Comparison of ENCODE assay signal across 23 cellular contexts in the genomic region with DNA sequence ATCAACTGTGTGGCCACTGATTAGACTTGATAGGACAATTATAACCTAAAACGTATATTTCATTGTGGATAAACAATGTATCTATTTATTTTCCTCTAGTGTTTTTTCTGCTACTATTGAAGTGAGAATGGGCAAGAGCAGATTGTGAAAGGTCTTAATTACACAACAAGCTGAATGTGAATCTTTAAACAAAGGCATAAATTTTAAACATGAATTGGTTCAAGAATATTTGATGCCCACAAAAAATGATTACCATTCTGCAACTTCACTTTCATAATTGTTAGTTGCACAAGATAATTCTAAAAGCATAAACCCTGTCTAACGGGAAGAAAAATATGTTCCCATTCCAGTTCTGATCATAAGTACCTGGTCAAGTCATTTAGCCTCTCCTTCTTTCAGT.
DNase-seq lines count a peak whose midpoint lies in the region; ATAC-seq, FAIRE-seq and TF ChIP-seq lines count a peak whose summit lies in the region.
"Had no signal": no experiment of that assay in that cellular context is flagged by ENCODE, and none has a peak within 500 bp of the region (broad histone marks: within the 10 kb centered on the region; RNA-seq: fewer than 3 reads in every experiment).

No MANE protein-coding gene starts in this region.

- H3K4me1 ChIP-seq in GM23248 (ENCODE audit: insufficient read depth) = no peaks in the 10 kb centered on the region
- H3K4me1 ChIP-seq in astrocyte (ENCODE audit: insufficient read depth, low read length) = no peaks in the 10 kb centered on the region
- peaks cover 0 to 6% (median 0%) of the 10 kb centered on the region in 5 donors for H3K4me1 ChIP-seq in subcutaneous abdominal adipose tissue (ENCODE audit: control insufficient read depth in 5 of 5, insufficient read depth in 5 of 5, low read length in 5 of 5)
- H3K4me1 ChIP-seq: BLaER1 had no signal

- no peak for DNase-seq in GM23248
- DNase-seq in astrocyte (ENCODE audit: low read depth) = no peak
- peak; percentile 45 for DNase-seq in fibroblast of villous mesenchyme (ENCODE audit: low read depth)
- no peak for DNase-seq in NOMO-1 treated with DMSO at 0.1 percent for 48 hours (lab: John Stamatoyannopoulos, UW; ENCODE audit: unreplicated experiment)
- DNase-seq in left lobe of liver (ENCODE audit: low spot score) = no peak
- no peak for DNase-seq in NCI-H2029 treated with DMSO at 0.1 percent for 48 hours (lab: John Stamatoyannopoulos, UW)
- DNase-seq in stimulated activated CD4-positive, alpha-beta T cell treated with anti-CD3 and anti-CD28 coated beads, Interleukin-2, amount 100 ng/mL, for 24 hours = no peak
- DNase-seq: CD4-positive, alpha-beta T cell; DMS153; GOT3; KBM-7; NCI-H1105; NCI-H146; NCI-H2029; NCI-H226; NCI-H510A treated with DMSO at 0.1 percent for 48 hours; NCI-H748 treated with DMSO at 0.1 percent for 48 hours; SHP77 treated with DMSO at 0.1 percent for 48 hours had no signal

- H3K27me3 Mint-ChIP-seq in astrocyte (ENCODE audit: low read depth, unreplicated experiment) = no peaks in the 10 kb centered on the region

- peaks cover 1% of the 10 kb centered on the region for H3K4me1 Mint-ChIP-seq in astrocyte (ENCODE audit: low read depth, unreplicated experiment)

- H3K4me2 ChIP-seq in GM23248 (ENCODE audit: unreplicated experiment) (no peak overlapping the region), astrocyte (ENCODE audit: low read length) (no peak overlapping the region)
- H3K4me2 ChIP-seq: BLaER1 had no signal

- no peak overlapping the region for H3K4me3 Mint-ChIP-seq in astrocyte (ENCODE audit: unreplicated experiment)
- H3K4me3 Mint-ChIP-seq: CD4-positive, alpha-beta T cell had no signal

- H3K4me3 ChIP-seq in GM23248 (no peak overlapping the region), astrocyte (ENCODE audit: insufficient read depth, low read depth, low read length) (no peak overlapping the region), fibroblast of villous mesenchyme (ENCODE audit: low read depth, low read length) (no peak overlapping the region), subcutaneous abdominal adipose tissue (ENCODE audit: low read depth in 1 of 5, low read length in 5 of 5) (no peak overlapping the region)
- H3K4me3 ChIP-seq: BLaER1 had no signal

- 0 out of 2 replicates have a peak, but pooled peaks cover 2% of the 10 kb centered on the region for H3K9me2 ChIP-seq in GM23248 (ENCODE audit: insufficient read depth)

- TF ChIP-seq CTCF in astrocyte (IDR thresholded peaks at IDR 0.05; ENCODE audit: insufficient read depth, low read depth, low read length) (no peak), fibroblast of villous mesenchyme (IDR thresholded peaks at IDR 0.05; ENCODE audit: insufficient read depth, low read depth, low read length) (no peak)

- no peak overlapping the region for H3K27ac ChIP-seq in GM23248
- no peak overlapping the region for H3K27ac ChIP-seq in astrocyte (ENCODE audit: low read depth, low read length)
- H3K27ac ChIP-seq in subcutaneous abdominal adipose tissue (ENCODE audit: low read depth, low read length) = peak overlapping the region; percentile 22
- H3K27ac ChIP-seq: BLaER1, RWPE1 had no signal

- H2AFZ ChIP-seq in GM23248 (peak overlapping the region; percentile 29; the same call in 1 of the 2 replicates), astrocyte (ENCODE audit: low read depth, low read length) (no peak overlapping the region)

- H3K27ac Mint-ChIP-seq in astrocyte (ENCODE audit: unreplicated experiment) = no peak overlapping the region
- H3K27ac Mint-ChIP-seq: CD4-positive, alpha-beta T cell had no signal

- WGBS in GM23248 (ENCODE audit: low coverage in 1 of 2, low lambda C conversion rate in 2 of 2, missing lambda C conversion rate in 2 of 2), 2 experiments = 18 to 19% methylated on average over 2 of the region's 2 CpGs

- H4K20me1 ChIP-seq in GM23248 (ENCODE audit: insufficient read depth) (no peaks in the 10 kb centered on the region), astrocyte (ENCODE audit: insufficient read depth, low read length) (no peaks in the 10 kb centered on the region)
- H4K20me1 ChIP-seq: BLaER1 had no signal

- no peaks in the 10 kb centered on the region for H3K9me3 Mint-ChIP-seq in astrocyte (ENCODE audit: unreplicated experiment)

- H3K79me2 ChIP-seq in GM23248 (ENCODE audit: insufficient read depth) (no peaks in the 10 kb centered on the region), astrocyte (ENCODE audit: insufficient read depth, low read length) (no peaks in the 10 kb centered on the region)

- in situ Hi-C loops in GM23248 (cut with MboI) = no loop called here

- H3K9ac ChIP-seq in GM23248 (no peak overlapping the region), astrocyte (ENCODE audit: low read length) (no peak overlapping the region), subcutaneous abdominal adipose tissue (ENCODE audit: low read length in 5 of 5) (no peak overlapping the region)
- H3K9ac ChIP-seq: BLaER1 had no signal

- peaks cover 3% of the 10 kb centered on the region for H3K36me3 Mint-ChIP-seq in astrocyte (ENCODE audit: low read depth, unreplicated experiment)

- peaks cover 8% of the 10 kb centered on the region; the same call in 1 of the 2 replicates for H3F3A ChIP-seq in GM23248 (ENCODE audit: insufficient read depth)

- H3K27me3 ChIP-seq in GM23248 (replicated peaks; ENCODE audit: insufficient read depth) = no peaks in the 10 kb centered on the region
- no peaks in the 10 kb centered on the region for H3K27me3 ChIP-seq in astrocyte (ENCODE audit: insufficient read depth, low read length)
- no peaks in the 10 kb centered on the region for H3K27me3 ChIP-seq in subcutaneous abdominal adipose tissue (ENCODE audit: control insufficient read depth in 5 of 5, insufficient read depth in 4 of 5, low read length in 5 of 5)
- H3K27me3 ChIP-seq: BLaER1 had no signal

- FAIRE-seq in astrocyte (lab: Jason Lieb, UNC) = peak; percentile 9
- FAIRE-seq: GM12892 had no signal

- H3K36me3 ChIP-seq in GM23248 (ENCODE audit: low read depth) = no peaks in the 10 kb centered on the region
- no peaks in the 10 kb centered on the region for H3K36me3 ChIP-seq in astrocyte (ENCODE audit: insufficient read depth, low read length)
- no peaks in the 10 kb centered on the region for H3K36me3 ChIP-seq in subcutaneous abdominal adipose tissue (ENCODE audit: control insufficient read depth in 5 of 5, insufficient read depth in 5 of 5, low read length in 5 of 5)
- H3K36me3 ChIP-seq: BLaER1 had no signal

- ATAC-seq in left lobe of liver = no peak
- ATAC-seq: HCT116 had no signal

- H3K9me3 ChIP-seq in GM23248 (ENCODE audit: low read depth) (no peaks in the 10 kb centered on the region), astrocyte (ENCODE audit: insufficient read depth, low read depth, low read length) (no peaks in the 10 kb centered on the region), subcutaneous abdominal adipose tissue (ENCODE audit: control insufficient read depth in 5 of 5, low read length in 5 of 5) (no peaks in the 10 kb centered on the region)
- H3K9me3 ChIP-seq: BLaER1 had no signal
